8 cellular contexts compared by ENCODE assay signal in the genomic region with DNA sequence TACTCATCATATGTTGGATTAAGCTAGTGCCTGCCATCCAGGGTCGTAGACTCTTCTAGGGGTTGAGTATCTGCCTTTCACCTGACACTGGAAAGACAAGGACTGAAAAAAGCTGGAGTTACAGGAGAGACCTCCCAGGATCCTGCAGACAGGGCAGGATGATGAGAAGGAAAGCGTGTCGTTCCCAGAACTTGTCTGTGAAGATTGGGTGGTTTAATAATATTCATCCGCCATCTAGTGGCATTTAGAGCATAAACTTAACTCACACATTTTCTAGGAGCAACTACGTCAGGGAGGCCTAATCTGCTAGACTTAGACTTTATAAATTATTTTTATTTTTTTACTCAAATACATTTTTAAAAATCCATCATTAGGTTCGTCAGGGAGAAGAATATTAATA. TPM values are rescaled to one million over a fixed set of nuclear protein-coding genes. Genes with fewer than 3 reads are reported as not detected.
DNase-seq lines count a peak whose midpoint lies in the region; ATAC-seq and TF ChIP-seq lines count a peak whose summit lies in the region.

No MANE protein-coding gene starts in this region.

- H3K27ac ChIP-seq in OCI-LY1 (ENCODE audit: low read depth, low read length, poor library complexity, severe bottlenecking) (no peak overlapping the region), mesendoderm (ENCODE audit: low read depth, low read length) (no peak overlapping the region)

- H3K23ac ChIP-seq in mesendoderm (ENCODE audit: low read length), result no peak overlapping the region

- H3K4me1 ChIP-seq in OCI-LY1 (ENCODE audit: insufficient read depth, low read length, severe bottlenecking), result peaks cover 10% of the 10 kb centered on the region
- no peaks in the 10 kb centered on the region for H3K4me1 ChIP-seq in mesendoderm (ENCODE audit: control insufficient read depth, low read depth, low read length)

- H3K56ac ChIP-seq in mesendoderm (ENCODE audit: low read length), result no peak overlapping the region

- H2BK120ac ChIP-seq in mesendoderm (ENCODE audit: low read depth, low read length), result no peak overlapping the region

- peak overlapping the region; percentile 35 for H3K4me2 ChIP-seq in OCI-LY1 (ENCODE audit: low read length)
- no peak overlapping the region for H3K4me2 ChIP-seq in mesendoderm (ENCODE audit: low read length)

- ATAC-seq in HG03196 (IDR thresholded peaks at IDR 0.05; ENCODE audit: unreplicated experiment), result peak; percentile 59
- no peak for ATAC-seq in GM18868 (IDR thresholded peaks at IDR 0.05; ENCODE audit: unreplicated experiment)
- ATAC-seq in GM21367 (IDR thresholded peaks at IDR 0.05; ENCODE audit: unreplicated experiment), result no peak

- H3K27me3 ChIP-seq in OCI-LY1 (ENCODE audit: insufficient read depth, low read length) (no peaks in the 10 kb centered on the region), mesendoderm (ENCODE audit: insufficient read depth, low read length, poor library complexity) (peaks cover 10% of the 10 kb centered on the region)

- H3K4me3 ChIP-seq in OCI-LY1 (ENCODE audit: low read depth, low read length, poor library complexity, severe bottlenecking) (no peak overlapping the region), mesendoderm (ENCODE audit: low read length) (no peak overlapping the region)

- no peak overlapping the region for H4K8ac ChIP-seq in mesendoderm (ENCODE audit: low read depth, low read length)

- H3K18ac ChIP-seq in mesendoderm (ENCODE audit: low read length), result no peak overlapping the region

- H3K79me1 ChIP-seq in mesendoderm (ENCODE audit: low read length), result no peaks in the 10 kb centered on the region

- no peak overlapping the region for H2AK5ac ChIP-seq in mesendoderm (ENCODE audit: low read length)

- H2BK5ac ChIP-seq in mesendoderm (ENCODE audit: low read length), result no peak overlapping the region

- TF ChIP-seq CTCF in OCI-LY1 (IDR thresholded peaks at IDR 0.05; ENCODE audit: low read length), result peak; percentile 55; the same call in 1 of the 2 replicates

- H3K4ac ChIP-seq in mesendoderm (ENCODE audit: low read depth, low read length), result no peak overlapping the region

- no peaks in the 10 kb centered on the region for H3K9me3 ChIP-seq in OCI-LY1 (ENCODE audit: low read length)

- H4K20me1 ChIP-seq in OCI-LY1 (ENCODE audit: insufficient read depth, low read length), result no peaks in the 10 kb centered on the region

- H4K5ac ChIP-seq in mesendoderm (ENCODE audit: low read length), result no peak overlapping the region

- H3K79me2 ChIP-seq in OCI-LY1 (ENCODE audit: insufficient read depth, low read length) (no peaks in the 10 kb centered on the region), mesendoderm (ENCODE audit: control insufficient read depth, insufficient read depth, low read length) (no peaks in the 10 kb centered on the region)

- no peaks in the 10 kb centered on the region for H3F3A ChIP-seq in OCI-LY1 (ENCODE audit: insufficient read depth, low read length)

- no peaks in the 10 kb centered on the region for H3K36me3 ChIP-seq in OCI-LY1 (ENCODE audit: insufficient read depth, low read length)
- H3K36me3 ChIP-seq in mesendoderm (ENCODE audit: control insufficient read depth, insufficient read depth, low read length), result no peaks in the 10 kb centered on the region

- H3K9me2 ChIP-seq in OCI-LY1 (ENCODE audit: low read depth, low read length), result no peaks in the 10 kb centered on the region

- no CpG with 5 or more reads among the region's 6 CpGs for WGBS in mesendoderm (ENCODE audit: extremely low coverage, insufficient coverage, low lambda C conversion rate)

- H2BK15ac ChIP-seq in mesendoderm (replicated peaks; ENCODE audit: low read depth), result no peak overlapping the region

- no peak overlapping the region for H2AFZ ChIP-seq in OCI-LY1 (ENCODE audit: low read length)

- DNase-seq in NCI-H2196 (lab: John Stamatoyannopoulos, UW; ENCODE audit: unreplicated experiment) (peak; percentile 4), NCI-H2196 treated with DMSO at 0.1 percent for 48 hours (lab: John Stamatoyannopoulos, UW; ENCODE audit: unreplicated experiment) (no peak), dermis blood vessel endothelial cell (peak; percentile 80), mesendoderm (peak; percentile 57)

- H3K9ac ChIP-seq in OCI-LY1 (ENCODE audit: low read length), result no peak overlapping the region
- no peak overlapping the region for H3K9ac ChIP-seq in mesendoderm (ENCODE audit: low read length)

RNA-seq across cellular contexts. Expression of a gene that starts 59.6 kb away (rescaled TPM):
- total RNA-seq in dermis blood vessel endothelial cell, result 19.0 and 22.0 TPM in 2 replicates
- polyA plus RNA-seq in mesendoderm (2013, experiment 1 of 2), result 0.13 TPM
- 0.07 TPM for polyA plus RNA-seq in mesendoderm (2013, experiment 2 of 2)
